In the genomic region with DNA sequence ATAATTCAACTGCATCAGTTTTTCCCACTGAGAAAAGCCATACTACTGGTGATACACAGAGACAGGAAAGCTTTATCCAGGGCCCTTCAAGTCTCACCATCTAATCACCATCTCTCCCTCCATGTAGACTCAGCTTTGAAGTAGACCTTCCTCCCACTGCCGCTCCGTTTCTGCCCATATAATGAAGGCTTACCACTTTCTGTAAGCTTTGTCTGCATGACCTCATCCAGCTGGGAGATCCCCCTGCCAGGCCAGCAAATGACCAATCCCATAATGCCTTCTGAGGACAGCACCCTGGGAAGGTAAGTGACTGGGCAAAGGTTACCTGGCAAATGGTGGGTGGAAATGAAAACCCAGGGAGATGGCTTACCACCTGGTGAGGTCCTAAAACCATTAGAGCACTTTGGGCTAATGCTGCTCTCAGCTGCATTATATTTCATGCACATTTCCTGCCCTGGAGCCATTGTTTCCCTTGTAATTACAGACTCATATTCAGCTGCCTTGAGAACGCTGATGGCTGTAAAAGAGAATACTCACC, we compare ENCODE assay signal across 1 cellular context.
TF ChIP-seq lines count a peak whose summit lies in the region.

No MANE protein-coding gene starts in this region.

TF ChIP-seq in HEK293, 187 proteins besides CTCF, POLR2A, EP300 and RAD21 (continued from another document):
- TF ChIP-seq BCL6B (tag by site-specific recombination; IDR thresholded peaks at IDR 0.05) (no peak), KLF1 (tag by site-specific recombination; IDR thresholded peaks at IDR 0.05) (no peak), FEZF1 (tag by site-specific recombination; IDR thresholded peaks at IDR 0.05) (peak; percentile 97), TRIM28 (IDR thresholded peaks at IDR 0.05; ENCODE audit: borderline replicate concordance, low read length) (peak; percentile 36; the same call in 1 of the 2 replicates), ZSCAN30 (tag by site-specific recombination; IDR thresholded peaks at IDR 0.05) (no peak), ZNF391 (tag by site-specific recombination; IDR thresholded peaks at IDR 0.05; ENCODE audit: borderline replicate concordance, low read depth) (no peak), ZNF350 (tag by site-specific recombination; IDR thresholded peaks at IDR 0.05) (no peak), ZNF2 (tag by site-specific recombination; IDR thresholded peaks at IDR 0.05) (no peak), ZNF132 (tag by site-specific recombination; IDR thresholded peaks at IDR 0.05; ENCODE audit: borderline replicate concordance) (no peak), ZNF747 (tag by site-specific recombination; IDR thresholded peaks at IDR 0.05) (no peak), ZNF521 (tag by site-specific recombination; IDR thresholded peaks at IDR 0.05) (no peak), ZFP3 (tag by site-specific recombination; IDR thresholded peaks at IDR 0.05; ENCODE audit: low read depth) (no peak), ZSCAN4 (tag by site-specific recombination; IDR thresholded peaks at IDR 0.05) (no peak), RBAK (tag by site-specific recombination; IDR thresholded peaks at IDR 0.05) (no peak), GLIS1 (tag by site-specific recombination; IDR thresholded peaks at IDR 0.05) (peak; percentile 86), ZBTB7A (tag by site-specific recombination; IDR thresholded peaks at IDR 0.05; ENCODE audit: low read depth) (no peak), ZNF324 (tag by site-specific recombination; IDR thresholded peaks at IDR 0.05) (no peak)
- TF ChIP-seq, protein P1, sequence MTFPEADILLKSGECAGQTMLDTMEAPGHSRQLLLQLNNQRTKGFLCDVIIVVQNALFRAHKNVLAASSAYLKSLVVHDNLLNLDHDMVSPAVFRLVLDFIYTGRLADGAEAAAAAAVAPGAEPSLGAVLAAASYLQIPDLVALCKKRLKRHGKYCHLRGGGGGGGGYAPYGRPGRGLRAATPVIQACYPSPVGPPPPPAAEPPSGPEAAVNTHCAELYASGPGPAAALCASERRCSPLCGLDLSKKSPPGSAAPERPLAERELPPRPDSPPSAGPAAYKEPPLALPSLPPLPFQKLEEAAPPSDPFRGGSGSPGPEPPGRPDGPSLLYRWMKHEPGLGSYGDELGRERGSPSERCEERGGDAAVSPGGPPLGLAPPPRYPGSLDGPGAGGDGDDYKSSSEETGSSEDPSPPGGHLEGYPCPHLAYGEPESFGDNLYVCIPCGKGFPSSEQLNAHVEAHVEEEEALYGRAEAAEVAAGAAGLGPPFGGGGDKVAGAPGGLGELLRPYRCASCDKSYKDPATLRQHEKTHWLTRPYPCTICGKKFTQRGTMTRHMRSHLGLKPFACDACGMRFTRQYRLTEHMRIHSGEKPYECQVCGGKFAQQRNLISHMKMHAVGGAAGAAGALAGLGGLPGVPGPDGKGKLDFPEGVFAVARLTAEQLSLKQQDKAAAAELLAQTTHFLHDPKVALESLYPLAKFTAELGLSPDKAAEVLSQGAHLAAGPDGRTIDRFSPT (tag by site-specific recombination; IDR thresholded peaks at IDR 0.05) = no peak
- TF ChIP-seq, protein P2, sequence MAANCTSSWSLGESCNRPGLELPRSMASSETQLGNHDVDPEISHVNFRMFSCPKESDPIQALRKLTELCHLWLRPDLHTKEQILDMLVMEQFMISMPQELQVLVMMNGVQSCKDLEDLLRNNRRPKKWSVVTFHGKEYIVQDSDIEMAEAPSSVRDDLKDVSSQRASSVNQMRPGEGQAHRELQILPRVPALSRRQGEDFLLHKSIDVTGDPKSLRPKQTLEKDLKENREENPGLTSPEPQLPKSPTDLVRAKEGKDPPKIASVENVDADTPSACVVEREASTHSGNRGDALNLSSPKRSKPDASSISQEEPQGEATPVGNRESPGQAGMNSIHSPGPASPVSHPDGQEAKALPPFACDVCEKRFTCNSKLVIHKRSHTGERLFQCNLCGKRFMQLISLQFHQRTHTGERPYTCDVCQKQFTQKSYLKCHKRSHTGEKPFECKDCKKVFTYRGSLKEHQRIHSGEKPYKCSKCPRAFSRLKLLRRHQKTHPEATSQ (tag by site-specific recombination; IDR thresholded peaks at IDR 0.05) = no peak
- TF ChIP-seq, protein P3, sequence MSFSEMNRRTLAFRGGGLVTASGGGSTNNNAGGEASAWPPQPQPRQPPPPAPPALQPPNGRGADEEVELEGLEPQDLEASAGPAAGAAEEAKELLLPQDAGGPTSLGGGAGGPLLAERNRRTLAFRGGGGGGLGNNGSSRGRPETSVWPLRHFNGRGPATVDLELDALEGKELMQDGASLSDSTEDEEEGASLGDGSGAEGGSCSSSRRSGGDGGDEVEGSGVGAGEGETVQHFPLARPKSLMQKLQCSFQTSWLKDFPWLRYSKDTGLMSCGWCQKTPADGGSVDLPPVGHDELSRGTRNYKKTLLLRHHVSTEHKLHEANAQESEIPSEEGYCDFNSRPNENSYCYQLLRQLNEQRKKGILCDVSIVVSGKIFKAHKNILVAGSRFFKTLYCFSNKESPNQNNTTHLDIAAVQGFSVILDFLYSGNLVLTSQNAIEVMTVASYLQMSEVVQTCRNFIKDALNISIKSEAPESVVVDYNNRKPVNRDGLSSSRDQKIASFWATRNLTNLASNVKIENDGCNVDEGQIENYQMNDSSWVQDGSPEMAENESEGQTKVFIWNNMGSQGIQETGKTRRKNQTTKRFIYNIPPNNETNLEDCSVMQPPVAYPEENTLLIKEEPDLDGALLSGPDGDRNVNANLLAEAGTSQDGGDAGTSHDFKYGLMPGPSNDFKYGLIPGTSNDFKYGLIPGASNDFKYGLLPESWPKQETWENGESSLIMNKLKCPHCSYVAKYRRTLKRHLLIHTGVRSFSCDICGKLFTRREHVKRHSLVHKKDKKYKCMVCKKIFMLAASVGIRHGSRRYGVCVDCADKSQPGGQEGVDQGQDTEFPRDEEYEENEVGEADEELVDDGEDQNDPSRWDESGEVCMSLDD (tag by site-specific recombination; IDR thresholded peaks at IDR 0.05) = no peak
